ENCODE assay signal across 8 cellular contexts in the genomic region with DNA sequence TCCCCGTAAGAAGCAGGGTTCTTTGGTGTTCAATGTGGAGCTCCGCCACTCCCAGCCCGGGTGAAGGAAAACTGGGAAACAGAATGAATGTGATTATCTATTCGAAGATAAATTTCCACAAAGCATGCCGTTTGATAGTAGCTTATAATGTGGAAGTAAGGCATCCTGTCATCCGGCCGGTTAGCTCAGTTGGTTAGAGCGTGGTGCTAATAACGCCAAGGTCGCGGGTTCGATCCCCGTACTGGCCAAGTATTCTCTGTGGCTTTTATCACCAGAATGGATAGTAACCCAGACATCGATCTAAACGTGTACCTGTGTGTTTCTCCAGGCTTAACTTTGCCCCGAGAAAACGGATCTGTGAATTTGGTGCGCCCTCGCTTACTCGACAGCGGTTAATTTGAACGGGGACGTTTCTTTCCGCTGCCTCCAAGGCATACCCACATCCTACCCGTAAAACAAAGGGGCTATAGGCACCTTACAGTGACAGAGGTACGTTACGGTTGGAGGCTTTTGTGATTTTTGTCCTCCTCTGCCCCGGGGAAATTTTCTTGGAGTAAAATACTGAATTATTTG.
DNase-seq lines count a peak whose midpoint lies in the region; ATAC-seq and TF ChIP-seq lines count a peak whose summit lies in the region.

No MANE protein-coding gene starts in this region.

- peak; percentile 66 for ATAC-seq in GM19035 (IDR thresholded peaks at IDR 0.05; ENCODE audit: unreplicated experiment)
- ATAC-seq in HG03460 (IDR thresholded peaks at IDR 0.05; ENCODE audit: unreplicated experiment): peak; percentile 53
- peak; percentile 93 to 97 for ATAC-seq in lower lobe of right lung

- DNase-seq in AG08396 (ENCODE audit: low spot score) (peak; percentile 74), NCI-H524 treated with DMSO at 0.1 percent for 48 hours (lab: John Stamatoyannopoulos, UW) (peak; percentile 83), dermis blood vessel endothelial cell (peak; percentile 76), lower lobe of right lung (peak; percentile 74)
- peak; percentile 75 to 83 for DNase-seq in activated CD4-positive, alpha-beta T cell treated with anti-CD3 and anti-CD28 coated beads for 4 hours
- peak; percentile 61 to 79 (median 76) for DNase-seq in stimulated activated CD4-positive, alpha-beta T cell treated with anti-CD3 and anti-CD28 coated beads, TNF-alpha, amount 100 ng/mL, for 1 hour (ENCODE audit: low read depth in 3 of 3, low spot score in 1 of 3)

- no peak overlapping the region for H3K27ac ChIP-seq in lower lobe of right lung

- peaks cover 6% of the 10 kb centered on the region for H3K4me1 ChIP-seq in lower lobe of right lung

- H3K36me3 ChIP-seq in lower lobe of right lung: no peaks in the 10 kb centered on the region

- intact Hi-C loops in lower lobe of right lung (cut with DNase I): no loop called here

- TF ChIP-seq CTCF in lower lobe of right lung (IDR thresholded peaks at IDR 0.05): no peak

- H3K27me3 ChIP-seq in lower lobe of right lung (ENCODE audit: low read depth): peaks cover 5% of the 10 kb centered on the region

- H3K4me3 ChIP-seq in lower lobe of right lung: peak overlapping the region; percentile 57

- H3K9me3 ChIP-seq in lower lobe of right lung: no peaks in the 10 kb centered on the region
